Comparison of ENCODE assay signal across 8 cellular contexts in genomic region chr1:234604726-234605492, GRCh38. TPM values are rescaled to one million over a fixed set of nuclear protein-coding genes. Genes with fewer than 3 reads are reported as not detected.
A peak's percentile ranks its signal among the peaks of the same experiment; 100 is the strongest.
DNase-seq lines count a peak whose midpoint lies in the region; ATAC-seq, FAIRE-seq and TF ChIP-seq lines count a peak whose summit lies in the region.

No MANE protein-coding gene starts in this region.

- peak overlapping the region; percentile 99 for H3K4me3 ChIP-seq in CD4-positive, CD25-positive, alpha-beta regulatory T cell (ENCODE audit: low read depth, low read length)
- peak overlapping the region; percentile 71 for H3K4me3 ChIP-seq in HUES64 (ENCODE audit: low read length)
- peak overlapping the region; percentile 82 for H3K4me3 ChIP-seq in smooth muscle cell

- H3K79me2 ChIP-seq in smooth muscle cell (ENCODE audit: low read depth) = peaks cover 70% of the 10 kb centered on the region

- peaks cover 18% of the 10 kb centered on the region for H3K36me3 ChIP-seq in CD4-positive, CD25-positive, alpha-beta regulatory T cell (ENCODE audit: control insufficient read depth, insufficient read depth, low read length)
- H3K36me3 ChIP-seq in HUES64 (ENCODE audit: insufficient read depth, low read length) = peaks cover 52% of the 10 kb centered on the region
- H3K36me3 ChIP-seq in smooth muscle cell (ENCODE audit: low read depth) = no peaks in the 10 kb centered on the region

- 0 out of 2 replicates have a peak overlapping the region, but pooled peaks have one; percentile 11 for H3K9ac ChIP-seq in HUES64 (ENCODE audit: low read depth, low read length)
- peak overlapping the region; percentile 90 for H3K9ac ChIP-seq in smooth muscle cell (ENCODE audit: low read depth)

- peak in 1 of 3 donors; percentile 17 for DNase-seq in CD4-positive, CD25-positive, alpha-beta regulatory T cell
- no peak for DNase-seq in activated naive CD8-positive, alpha-beta T cell treated with anti-CD3 and anti-CD28 coated beads for 36 hours
- no peak for DNase-seq in immature natural killer cell
- no peak for DNase-seq in smooth muscle cell (lab: John Stamatoyannopoulos, UW; ENCODE audit: unreplicated experiment)
- no peak for DNase-seq in D721Med (ENCODE audit: insufficient read length, low spot score)
- no peak for DNase-seq in activated gamma-delta T cell (lab: John Stamatoyannopoulos, UW)

- ATAC-seq in CD4-positive, CD25-positive, alpha-beta regulatory T cell (ENCODE audit: low read depth in 2 of 2) = no peak
- no peak for ATAC-seq in GM19023 (IDR thresholded peaks at IDR 0.05; ENCODE audit: unreplicated experiment)

- H3K9me3 ChIP-seq in CD4-positive, CD25-positive, alpha-beta regulatory T cell (ENCODE audit: control insufficient read depth in 2 of 2, low read length in 2 of 2) = no peaks in the 10 kb centered on the region
- H3K9me3 ChIP-seq in HUES64 (ENCODE audit: insufficient read depth, low read depth, low read length) (no peaks in the 10 kb centered on the region), smooth muscle cell (replicated peaks; ENCODE audit: low read depth) (no peaks in the 10 kb centered on the region)

- no peak for TF ChIP-seq CTCF in smooth muscle cell (IDR thresholded peaks at IDR 0.05; ENCODE audit: borderline replicate concordance, insufficient read depth, poor library complexity, severe bottlenecking)
- no peak for TF ChIP-seq CTCF in D721Med (IDR thresholded peaks at IDR 0.05; ENCODE audit: insufficient read depth, missing control alignments)

- 51% methylated on average over 7 of the region's 8 CpGs for WGBS in HUES64
- WGBS in smooth muscle cell (ENCODE audit: low lambda C conversion rate) = 4% methylated on average over 8 of the region's 8 CpGs

- no peak for FAIRE-seq in D721Med (lab: Jason Lieb, UNC)

- no peak overlapping the region for H2AFZ ChIP-seq in smooth muscle cell (ENCODE audit: low read depth)

- no peaks in the 10 kb centered on the region for H3K27me3 ChIP-seq in CD4-positive, CD25-positive, alpha-beta regulatory T cell (ENCODE audit: control insufficient read depth, insufficient read depth, low read length)
- H3K27me3 ChIP-seq in HUES64 (ENCODE audit: insufficient read depth, low read length) = no peaks in the 10 kb centered on the region
- no peaks in the 10 kb centered on the region for H3K27me3 ChIP-seq in smooth muscle cell (ENCODE audit: low read depth)

- H4K20me1 ChIP-seq in smooth muscle cell (ENCODE audit: low read depth) = peaks cover 46% of the 10 kb centered on the region

- H3K9me3 Mint-ChIP-seq in CD4-positive, CD25-positive, alpha-beta regulatory T cell = no peaks in the 10 kb centered on the region
- H3K9me3 Mint-ChIP-seq in activated naive CD8-positive, alpha-beta T cell treated with anti-CD3 and anti-CD28 coated beads for 36 hours = no peaks in the 10 kb centered on the region
- no peaks in the 10 kb centered on the region for H3K9me3 Mint-ChIP-seq in immature natural killer cell

- peak overlapping the region; percentile 99 for H3K4me2 ChIP-seq in smooth muscle cell

- H3K27ac Mint-ChIP-seq in CD4-positive, CD25-positive, alpha-beta regulatory T cell = peak overlapping the region; percentile 83 to 99 (median 90)
- H3K27ac Mint-ChIP-seq in activated naive CD8-positive, alpha-beta T cell treated with anti-CD3 and anti-CD28 coated beads for 36 hours = peak overlapping the region; percentile 84
- H3K27ac Mint-ChIP-seq in immature natural killer cell = peak overlapping the region; percentile 25 to 100 (median 97)

- H3K4me1 Mint-ChIP-seq in CD4-positive, CD25-positive, alpha-beta regulatory T cell = peaks cover 44 to 70% (median 59%) of the 10 kb centered on the region in 4 donors
- H3K4me1 Mint-ChIP-seq in activated naive CD8-positive, alpha-beta T cell treated with anti-CD3 and anti-CD28 coated beads for 36 hours = peaks cover 45% of the 10 kb centered on the region
- H3K4me1 Mint-ChIP-seq in immature natural killer cell = peaks cover 77 to 83% of the 10 kb centered on the region in 2 donors

- H3K36me3 Mint-ChIP-seq in CD4-positive, CD25-positive, alpha-beta regulatory T cell = peaks cover 30% of the 10 kb centered on the region
- H3K36me3 Mint-ChIP-seq in activated naive CD8-positive, alpha-beta T cell treated with anti-CD3 and anti-CD28 coated beads for 36 hours = peaks cover 51% of the 10 kb centered on the region
- H3K36me3 Mint-ChIP-seq in immature natural killer cell = peaks cover 0 to 29% (median 20%) of the 10 kb centered on the region in 3 donors

- H3F3A ChIP-seq in smooth muscle cell (ENCODE audit: low read depth) = peaks cover 52% of the 10 kb centered on the region

- peak overlapping the region; percentile 96 to 98 (median 96) for H3K4me3 Mint-ChIP-seq in CD4-positive, CD25-positive, alpha-beta regulatory T cell
- H3K4me3 Mint-ChIP-seq in activated naive CD8-positive, alpha-beta T cell treated with anti-CD3 and anti-CD28 coated beads for 36 hours = peak overlapping the region; percentile 95
- peak overlapping the region; percentile 83 to 99 (median 95) for H3K4me3 Mint-ChIP-seq in immature natural killer cell

- peaks cover 6% of the 10 kb centered on the region for H3K27me3 Mint-ChIP-seq in CD4-positive, CD25-positive, alpha-beta regulatory T cell
- no peaks in the 10 kb centered on the region for H3K27me3 Mint-ChIP-seq in activated naive CD8-positive, alpha-beta T cell treated with anti-CD3 and anti-CD28 coated beads for 36 hours
- H3K27me3 Mint-ChIP-seq in immature natural killer cell (ENCODE audit: low read depth in 3 of 3) = peaks cover 21 to 31% (median 27%) of the 10 kb centered on the region in 3 donors

- peak overlapping the region; percentile 98 for H3K27ac ChIP-seq in CD4-positive, CD25-positive, alpha-beta regulatory T cell (ENCODE audit: insufficient read depth, low read length, poor library complexity, severe bottlenecking)
- H3K27ac ChIP-seq in HUES64 (ENCODE audit: low read depth, low read length) = no peak overlapping the region
- peak overlapping the region; percentile 97 for H3K27ac ChIP-seq in smooth muscle cell (ENCODE audit: low read depth)

- H3K4me1 ChIP-seq in CD4-positive, CD25-positive, alpha-beta regulatory T cell (ENCODE audit: control insufficient read depth, insufficient read depth, low read length, poor library complexity, severe bottlenecking) = peaks cover 78% of the 10 kb centered on the region
- H3K4me1 ChIP-seq in HUES64 (ENCODE audit: insufficient read depth, low read length) = peaks cover 75% of the 10 kb centered on the region
- H3K4me1 ChIP-seq in smooth muscle cell (ENCODE audit: low read depth) = peaks cover 60% of the 10 kb centered on the region

RNA-seq across cellular contexts. Expression of gene IRF2BP2, which starts 5.1 kb away (rescaled TPM):
- 375 TPM for total RNA-seq in CD4-positive, CD25-positive, alpha-beta regulatory T cell
- 10 to 100 TPM; 21.1 to 36.0 (median 24.2) TPM for polyA plus RNA-seq in CD4-positive, CD25-positive, alpha-beta regulatory T cell
- polyA plus RNA-seq in HUES64 (2013, experiment 1 of 2) = 35.5 TPM
- 43.3 TPM for polyA plus RNA-seq in HUES64 (2013, experiment 2 of 2)
- total RNA-seq in activated naive CD8-positive, alpha-beta T cell treated with anti-CD3 and anti-CD28 coated beads for 36 hours = 100 to 1,000 TPM; 109 to 111 TPM
- polyA plus RNA-seq in immature natural killer cell (10 to 100 TPM; 19.1 to 28.2 (median 26.4) TPM), smooth muscle cell (40.3 and 44.5 TPM in 2 replicates)
- total RNA-seq in smooth muscle cell = 89.5 and 101 TPM in 2 replicates
